In the genomic region with DNA sequence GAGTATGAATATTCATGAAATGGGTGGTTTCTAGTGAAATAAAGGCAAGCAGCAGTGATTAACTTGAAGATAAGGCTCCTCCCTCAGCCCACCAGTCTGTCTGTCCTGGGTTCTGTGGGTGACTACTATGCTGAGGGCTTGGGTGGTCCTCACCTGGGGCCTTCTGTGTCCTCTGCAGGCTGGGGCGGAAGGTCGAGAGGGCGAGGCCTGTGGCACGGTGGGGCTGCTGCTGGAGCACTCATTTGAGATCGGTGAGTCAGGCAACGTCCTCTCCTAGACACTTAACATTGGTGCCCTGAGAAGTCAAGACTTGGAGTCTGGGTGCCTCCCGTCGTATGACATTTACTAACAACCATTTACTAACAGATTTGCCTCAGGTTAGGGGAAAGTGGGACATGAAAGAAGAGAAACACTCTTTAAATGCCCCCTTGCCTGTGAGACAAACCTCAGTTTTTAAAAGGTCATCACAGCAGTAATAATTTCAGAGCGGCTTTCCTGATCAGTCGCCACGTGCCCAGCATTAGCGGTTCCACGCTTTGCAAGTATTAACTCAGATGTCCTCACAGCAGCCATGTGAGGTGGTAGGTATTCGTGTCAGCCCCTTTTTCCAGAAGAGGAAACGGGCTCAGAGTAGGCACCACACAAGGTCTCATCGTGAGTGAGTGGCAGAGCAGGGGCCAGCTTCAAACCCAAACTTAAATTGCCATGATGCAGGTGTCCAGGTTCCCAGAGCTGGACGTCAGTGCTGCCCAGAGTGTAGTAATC, we compare ENCODE assay signal across 13 cellular contexts. TPM values are rescaled to one million over a fixed set of nuclear protein-coding genes. Genes with fewer than 3 reads are reported as not detected.
DNase-seq lines count a peak whose midpoint lies in the region; ATAC-seq and TF ChIP-seq lines count a peak whose summit lies in the region.
"Had no signal": no experiment of that assay in that cellular context is flagged by ENCODE, and none has a peak within 500 bp of the region (broad histone marks: within the 10 kb centered on the region; RNA-seq: fewer than 3 reads in every experiment).

No MANE protein-coding gene starts in this region.

- POLR2A ChIA-PET in WTC11 (lab: Charles Lee), result no interaction called here

- TF ChIP-seq CTCF in WTC11 (IDR thresholded peaks at IDR 0.05), result no peak

- peaks cover 19% of the 10 kb centered on the region for H3K4me1 Mint-ChIP-seq in activated T-cell treated with anti-CD3 and anti-CD28 coated beads, Interleukin-2, amount 50 U/mL, for 4 hours (ENCODE audit: low read depth)
- peaks cover 9% of the 10 kb centered on the region for H3K4me1 Mint-ChIP-seq in WTC11
- H3K4me1 Mint-ChIP-seq in immature natural killer cell, result peaks cover 21 to 26% of the 10 kb centered on the region in 2 donors
- peaks cover 28 to 46% of the 10 kb centered on the region in 2 donors for H3K4me1 Mint-ChIP-seq in stimulated activated naive B cell treated with anti-CD40 and anti-IgM and Interleukin-4, amounts not matched to agents 10 μg/mL and 1 μg/mL and 100 μg/mL, for 72 hours

- no peak for DNase-seq in activated T-cell treated with anti-CD3 and anti-CD28 coated beads, Interleukin-2, amount 50 U/mL, for 4 hours
- no peak for DNase-seq in activated T-cell treated with anti-CD3 and anti-CD28 coated beads, Interleukin-2, amount 50 U/mL, for 1 hour
- DNase-seq in WTC11 (ENCODE audit: low spot score) (no peak), immature natural killer cell (no peak), HuH-7.5 (ENCODE audit: low spot score) (no peak), NCI-H146 treated with DMSO at 0.1 percent for 48 hours (lab: John Stamatoyannopoulos, UW; ENCODE audit: unreplicated experiment) (no peak)
- no peak for DNase-seq in stimulated activated naive B cell treated with anti-CD40 and anti-IgM and Interleukin-4, amounts not matched to agents 10 μg/mL and 1 μg/mL and 100 μg/mL, for 72 hours
- DNase-seq: stimulated activated CD8-positive, alpha-beta memory T cell treated with anti-CD3 and anti-CD28 coated beads, Interleukin-4, amount 100 ng/mL, for 48 hours had no signal

- H3K9me3 Mint-ChIP-seq in activated T-cell treated with anti-CD3 and anti-CD28 coated beads, Interleukin-2, amount 50 U/mL, for 4 hours, result no peaks in the 10 kb centered on the region
- H3K9me3 Mint-ChIP-seq in WTC11 (peaks cover 7% of the 10 kb centered on the region; the same call in 1 of the 2 replicates), immature natural killer cell (no peaks in the 10 kb centered on the region)
- peaks cover 0 to 4% of the 10 kb centered on the region in 2 donors for H3K9me3 Mint-ChIP-seq in stimulated activated naive B cell treated with anti-CD40 and anti-IgM and Interleukin-4, amounts not matched to agents 10 μg/mL and 1 μg/mL and 100 μg/mL, for 72 hours

- H3K27me3 Mint-ChIP-seq in activated T-cell treated with anti-CD3 and anti-CD28 coated beads, Interleukin-2, amount 50 U/mL, for 4 hours (ENCODE audit: low read depth), result no peaks in the 10 kb centered on the region
- H3K27me3 Mint-ChIP-seq in WTC11 (ENCODE audit: low read depth) (no peaks in the 10 kb centered on the region; the same call in 1 of the 2 replicates), immature natural killer cell (ENCODE audit: low read depth in 3 of 3) (peaks cover 7 to 12% (median 8%) of the 10 kb centered on the region in 3 donors)
- no peaks in the 10 kb centered on the region for H3K27me3 Mint-ChIP-seq in stimulated activated naive B cell treated with anti-CD40 and anti-IgM and Interleukin-4, amounts not matched to agents 10 μg/mL and 1 μg/mL and 100 μg/mL, for 72 hours

- H3K27ac Mint-ChIP-seq in WTC11, result peak overlapping the region; percentile 90
- H3K27ac Mint-ChIP-seq in immature natural killer cell, result peak overlapping the region in 4 of 6 donors; percentile 71 to 91 (median 85)
- peak overlapping the region; percentile 63 for H3K27ac Mint-ChIP-seq in stimulated activated naive B cell treated with anti-CD40 and anti-IgM and Interleukin-4, amounts not matched to agents 10 μg/mL and 1 μg/mL and 100 μg/mL, for 72 hours

- CTCF ChIA-PET in WTC11 (lab: Charles Lee), result interaction anchor here (0.6 to 2.6 kb wide), 11 partner anchors 9 to 1054 kb away, joined by 3 to 20 read pairs (median 4); no protein-coding TSS in a partner anchor

- peak overlapping the region; percentile 93 for H3K4me3 Mint-ChIP-seq in activated T-cell treated with anti-CD3 and anti-CD28 coated beads, Interleukin-2, amount 50 U/mL, for 4 hours
- H3K4me3 Mint-ChIP-seq in WTC11 (peak overlapping the region; percentile 98), immature natural killer cell (peak overlapping the region; percentile 97 to 99 (median 98))
- H3K4me3 Mint-ChIP-seq in stimulated activated naive B cell treated with anti-CD40 and anti-IgM and Interleukin-4, amounts not matched to agents 10 μg/mL and 1 μg/mL and 100 μg/mL, for 72 hours, result peak overlapping the region; percentile 99 to 100

- H3K36me3 Mint-ChIP-seq in activated T-cell treated with anti-CD3 and anti-CD28 coated beads, Interleukin-2, amount 50 U/mL, for 4 hours (ENCODE audit: insufficient read depth), result peaks cover 6% of the 10 kb centered on the region
- peaks cover 28% of the 10 kb centered on the region for H3K36me3 Mint-ChIP-seq in WTC11
- H3K36me3 Mint-ChIP-seq in immature natural killer cell, result peaks cover 0 to 7% (median under 1%) of the 10 kb centered on the region in 3 donors
- H3K36me3 Mint-ChIP-seq in stimulated activated naive B cell treated with anti-CD40 and anti-IgM and Interleukin-4, amounts not matched to agents 10 μg/mL and 1 μg/mL and 100 μg/mL, for 72 hours, result peaks cover 30 to 46% of the 10 kb centered on the region in 2 donors

- no peak for ATAC-seq in activated T-cell treated with anti-CD3 and anti-CD28 coated beads, Interleukin-2, amount 50 U/mL, for 4 hours
- ATAC-seq in WTC11 (no peak), HG02678 (IDR thresholded peaks at IDR 0.05; ENCODE audit: unreplicated experiment) (no peak)
- ATAC-seq in stimulated activated naive B cell treated with anti-CD40 and anti-IgM and Interleukin-4, amounts not matched to agents 10 μg/mL and 1 μg/mL and 100 μg/mL, for 72 hours (replicated peaks), result no peak
- ATAC-seq: right cardiac atrium had no signal

TF ChIP-seq in WTC11, 78 proteins besides CTCF, POLR2A, EP300 and RAD21:
- TF ChIP-seq, protein P1, sequence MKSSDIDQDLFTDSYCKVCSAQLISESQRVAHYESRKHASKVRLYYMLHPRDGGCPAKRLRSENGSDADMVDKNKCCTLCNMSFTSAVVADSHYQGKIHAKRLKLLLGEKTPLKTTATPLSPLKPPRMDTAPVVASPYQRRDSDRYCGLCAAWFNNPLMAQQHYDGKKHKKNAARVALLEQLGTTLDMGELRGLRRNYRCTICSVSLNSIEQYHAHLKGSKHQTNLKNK (CRISPR knock-in tag; IDR thresholded peaks at IDR 0.05), result no peak
- TF ChIP-seq IRF2 (CRISPR knock-in tag; IDR thresholded peaks at IDR 0.05; ENCODE audit: borderline replicate concordance, low read depth) (no peak), ZNF317 (CRISPR knock-in tag; IDR thresholded peaks at IDR 0.05; ENCODE audit: borderline replicate concordance, low read depth) (no peak)
- TF ChIP-seq, protein P2, sequence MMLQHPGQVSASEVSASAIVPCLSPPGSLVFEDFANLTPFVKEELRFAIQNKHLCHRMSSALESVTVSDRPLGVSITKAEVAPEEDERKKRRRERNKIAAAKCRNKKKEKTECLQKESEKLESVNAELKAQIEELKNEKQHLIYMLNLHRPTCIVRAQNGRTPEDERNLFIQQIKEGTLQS (CRISPR knock-in tag; conservative IDR thresholded peaks at IDR 0.05), result no peak

RNA-seq across cellular contexts. Expression of a gene that starts 1.3 kb away (rescaled TPM):
- under 1 TPM; 0.26 to 0.84 (median 0.66) TPM for total RNA-seq in activated T-cell treated with anti-CD3 and anti-CD28 coated beads, Interleukin-2, amount 50 U/mL, for 4 hours
- 8.2 to 17.1 TPM (median 15.3 TPM) in 3 replicates for total RNA-seq in WTC11 (2021)
- polyA plus RNA-seq in immature natural killer cell, result 1 to 10 TPM in 1 of 3 donors, under 1 TPM in 2; 0.39 to 1.3 (median 0.68) TPM

RNA-seq across cellular contexts. Expression of a gene that starts 1.6 kb away (rescaled TPM):
- 100 to 1,000 TPM; 111 to 122 (median 117) TPM for total RNA-seq in activated T-cell treated with anti-CD3 and anti-CD28 coated beads, Interleukin-2, amount 50 U/mL, for 4 hours
- 114 to 120 TPM (median 114 TPM) in 3 replicates for total RNA-seq in WTC11 (2021)
- 10 to 100 TPM in 1 of 3 donors, 1 to 10 TPM in 2; 6.9 to 13.3 (median 9.5) TPM for polyA plus RNA-seq in immature natural killer cell

RNA-seq across cellular contexts. Expression of a gene that starts 33.1 kb away (rescaled TPM):
- 10 to 100 TPM; 51.7 to 59.4 (median 55.6) TPM for total RNA-seq in activated T-cell treated with anti-CD3 and anti-CD28 coated beads, Interleukin-2, amount 50 U/mL, for 4 hours
- total RNA-seq in WTC11 (2021), result 4.0 to 4.3 TPM (median 4.0 TPM) in 3 replicates
- 10 to 100 TPM; 21.4 to 28.2 (median 26.1) TPM for polyA plus RNA-seq in immature natural killer cell

RNA-seq across cellular contexts. Expression of a gene that starts 35.8 kb away (rescaled TPM):
- not detected for total RNA-seq in activated T-cell treated with anti-CD3 and anti-CD28 coated beads, Interleukin-2, amount 50 U/mL, for 4 hours
- not detected in 3 replicates for total RNA-seq in WTC11 (2021)
- not detected for polyA plus RNA-seq in immature natural killer cell
- total RNA-seq: LHCN-M2; NCI-H460; right cardiac atrium; T-helper 2 cell treated with Interferon-gamma antibody and Interleukin-4, amounts not matched to agents 100 ng/mL and 5 ng/mL, for 36 hours had no signal
- polyA plus RNA-seq: right cardiac atrium had no signal

RNA-seq across cellular contexts. Expression of a gene that starts 45.2 kb away (rescaled TPM):
- total RNA-seq in activated T-cell treated with anti-CD3 and anti-CD28 coated beads, Interleukin-2, amount 50 U/mL, for 4 hours, result under 1 TPM in 2 of 3 donors, not detected in 1; 0.08 to 0.60 TPM
- total RNA-seq in WTC11 (2021), result 2.6 to 5.4 TPM (median 5.0 TPM) in 3 replicates
- not detected for polyA plus RNA-seq in immature natural killer cell
- total RNA-seq: NCI-H460, right cardiac atrium had no signal
- polyA plus RNA-seq: right cardiac atrium had no signal

Comparison
In these comparisons a context has a peak if more than half of its experiments do, and no peak if none do; other contexts are left out.
1. RNA of a gene that starts 33.1 kb away (total RNA-seq): 51.7 to 59.4 TPM in activated T-cell treated with anti-CD3 and anti-CD28 coated beads, Interleukin-2, amount 50 U/mL, for 4 hours; 4.0 to 4.3 TPM in WTC11; every median in the first group is over 10 times any median in the second.
2. Peak in every context shown above with its lines, with median percentiles within 50 percentile points of each other: H3K4me3 Mint-ChIP-seq and H3K27ac Mint-ChIP-seq.